In genomic region chr6:139356924-139357323, GRCh38 we compare ENCODE assay signal across 27 cellular contexts.
"Had no signal": no experiment of that assay in that cellular context is flagged by ENCODE, and none has a peak within 500 bp of the region (broad histone marks: within the 10 kb centered on the region; RNA-seq: fewer than 3 reads in every experiment).

No MANE protein-coding gene starts in this region.

- H3K4me3 ChIP-seq: stomach, suprapubic skin, testis, thoracic aorta, thyroid gland, tibial artery, tibial nerve, transverse colon, upper lobe of left lung, upper lobe of right lung, uterus, vagina had no signal

- H3K4me1 ChIP-seq: stomach, suprapubic skin, testis, thyroid gland, tibial artery, tibial nerve, transverse colon, upper lobe of left lung, upper lobe of right lung, uterus, vagina had no signal

- FAIRE-seq: urothelium cell line had no signal

- DNase-seq: stimulated activated CD4-positive, alpha-beta T cell treated with anti-CD3 and anti-CD28 coated beads, Interleukin-2, amount 100 ng/mL, for 48 hours; stimulated activated CD4-positive, alpha-beta T cell treated with anti-CD3 and anti-CD28 coated beads, Interleukin-4, amount 100 ng/mL, for 1 hour; stimulated activated CD4-positive, alpha-beta T cell treated with anti-CD3 and anti-CD28 coated beads, Interleukin-4, amount 100 ng/mL, for 24 hours; stimulated activated CD4-positive, alpha-beta T cell treated with anti-CD3 and anti-CD28 coated beads, Interleukin-4, amount 100 ng/mL, for 4 hours; stimulated activated CD8-positive, alpha-beta memory T cell treated with anti-CD3 and anti-CD28 coated beads, Interleukin-4, amount 100 ng/mL, for 48 hours; stimulated activated naive B cell treated with anti-CD40 and anti-IgM and Interleukin-4, amounts not matched to agents 10 μg/mL and 1 μg/mL and 100 μg/mL, for 72 hours; stimulated activated naive CD4-positive, alpha-beta T cell; stimulated activated naive CD4-positive, alpha-beta T cell treated with Interleukin-2 at 50 U/mL for 16 hours; stimulated activated naive CD8-positive, alpha-beta T cell treated with anti-CD3 and anti-CD28 coated beads, Interleukin-15, amount 100 ng/mL, for 72 hours; stimulated activated naive CD8-positive, alpha-beta T cell treated with anti-CD3 and anti-CD28 coated beads, Interleukin-15, Interleukin-2, amounts not matched to agents 100 U/mL and 50 U/mL, for 24 hours; stomach; substantia nigra; testis; thyroid gland; tibial artery; transverse colon; trophoblast cell; upper lobe of left lung; upper lobe of right lung; uterus had no signal

- ATAC-seq: stimulated activated effector memory CD8-positive, alpha-beta T cell treated with anti-CD3 and anti-CD28 coated beads, Interleukin-12 subunit alpha, Interleukin-12 subunit beta, amount 100 ng/mL, for 72 hours; stimulated activated memory B cell treated with anti-CD40 and anti-IgM and Interleukin-4, amounts not matched to agents 10 μg/mL and 1 μg/mL and 100 μg/mL, for 72 hours; stimulated activated naive B cell treated with anti-CD40 and anti-IgM and Interleukin-4, amounts not matched to agents 10 μg/mL and 1 μg/mL and 100 μg/mL, for 72 hours; stimulated activated naive CD8-positive, alpha-beta T cell treated with anti-CD3 and anti-CD28 coated beads, Interleukin-15, amount 100 ng/mL, for 72 hours; stimulated activated naive CD8-positive, alpha-beta T cell treated with anti-CD3 and anti-CD28 coated beads, Interleukin-15, Interleukin-2, amounts not matched to agents 100 U/mL and 50 U/mL, for 24 hours; upper lobe of right lung had no signal

- H3K9me3 ChIP-seq: stomach, suprapubic skin, testis, thoracic aorta, thyroid gland, tibial artery, tibial nerve, transverse colon, upper lobe of left lung, upper lobe of right lung, uterus, vagina had no signal

- H3K27ac ChIP-seq: stomach, suprapubic skin, testis, thoracic aorta, thyroid gland, tibial artery, tibial nerve, transverse colon, upper lobe of left lung, upper lobe of right lung, uterus, vagina had no signal

- H3K27me3 ChIP-seq: stomach, suprapubic skin, testis, thyroid gland, tibial artery, tibial nerve, transverse colon, upper lobe of left lung, upper lobe of right lung, uterus, vagina had no signal

- H3K36me3 ChIP-seq: stomach, suprapubic skin, thoracic aorta, thyroid gland, tibial artery, tibial nerve, transverse colon, upper lobe of left lung, upper lobe of right lung, uterus, vagina had no signal
